In genomic region chr3:181709537-181710279, GRCh38 we compare ENCODE assay signal across 8 cellular contexts. TPM values are rescaled to one million over a fixed set of nuclear protein-coding genes. Genes with fewer than 3 reads are reported as not detected.
A peak's percentile ranks its signal among the peaks of the same experiment; 100 is the strongest.
DNase-seq lines count a peak whose midpoint lies in the region; ATAC-seq lines count a peak whose summit lies in the region.

No MANE protein-coding gene starts in this region.

- H3K27ac ChIP-seq in substantia nigra (ENCODE audit: low read depth, low read length, poor library complexity, severe bottlenecking), result peak overlapping the region; percentile 91

- ATAC-seq in HG02870 (IDR thresholded peaks at IDR 0.05; ENCODE audit: unreplicated experiment), result peak; percentile 38

- DNase-seq in ELF-1 (ENCODE audit: low read depth, low spot score) (peak; percentile 82), NCI-H2227 treated with DMSO at 0.1 percent for 48 hours (lab: John Stamatoyannopoulos, UW) (peak; percentile 78), mucosa of gallbladder (ENCODE audit: low spot score) (peak; percentile 70), substantia nigra (lab: John Stamatoyannopoulos, UW) (peak in 36 of 49 donors; percentile 12 to 83 (median 63)), 8988T (no peak)
- peak; percentile 31 to 43 for DNase-seq in activated CD4-positive, alpha-beta T cell treated with anti-CD3 and anti-CD28 coated beads, Interleukin-2, amount 50 U/mL, for 4 hours
- DNase-seq in effector CD8-positive, alpha-beta T cell (lab: John Stamatoyannopoulos, UW), result peak; percentile 24

RNA-seq across cellular contexts. Expression of gene SOX2, which starts 2.0 kb away (rescaled TPM):
- total RNA-seq in mucosa of gallbladder, result 0.55 TPM
